35 cellular contexts compared by ENCODE assay signal in genomic region chr4:140485939-140486338, GRCh38. TPM values are rescaled to one million over a fixed set of nuclear protein-coding genes. Genes with fewer than 3 reads are reported as not detected.
"Had no signal": no experiment of that assay in that cellular context is flagged by ENCODE, and none has a peak within 500 bp of the region (broad histone marks: within the 10 kb centered on the region; RNA-seq: fewer than 3 reads in every experiment).

No MANE protein-coding gene starts in this region.

- H3K9me3 ChIP-seq: colonic mucosa had no signal

- H3K36me3 ChIP-seq: colonic mucosa, esophagus squamous epithelium, gastrocnemius medialis, heart right ventricle, left lung, lower lobe of right lung had no signal

- H3K4me3 ChIP-seq: colonic mucosa, dorsolateral prefrontal cortex, esophagus squamous epithelium, gastrocnemius medialis, heart right ventricle, left lung, lower lobe of right lung, mucosa of descending colon had no signal

- FAIRE-seq: endometrium, islet of Langerhans, keratinocyte had no signal

- DNase-seq: colonic mucosa; cortex of kidney; dorsolateral prefrontal cortex; effector CD4-positive, alpha-beta T cell; effector memory CD4-positive, alpha-beta T cell; erythroblast; esophagus squamous epithelium; foreskin fibroblast; foreskin melanocyte; gastrocnemius medialis; glutamatergic neuron; head of caudate nucleus; heart right ventricle; hippocampal formation; left cardiac atrium; left lung; left ventricle myocardium superior; lower lobe of right lung; mesenchymal stem cell; mucosa of descending colon; naive B cell had no signal

- H3K4me1 ChIP-seq: colonic mucosa, esophagus squamous epithelium, gastrocnemius medialis, heart right ventricle, left lung, lower lobe of right lung had no signal

- H3K27ac ChIP-seq: colonic mucosa, dorsolateral prefrontal cortex, epithelial cell of prostate, esophagus squamous epithelium, gastrocnemius medialis, heart right ventricle, left lung, lower lobe of right lung had no signal

- H3K4me3 Mint-ChIP-seq: dendritic cell treated with granulocyte-macrophage colony-stimulating factor and Interleukin-4, amounts not matched to agents 40 ng/mL and 50 ng/mL, for 4 days; mesothelial cell of epicardium; naive B cell had no signal

- H3K27ac Mint-ChIP-seq: dendritic cell treated with granulocyte-macrophage colony-stimulating factor and Interleukin-4, amounts not matched to agents 40 ng/mL and 50 ng/mL, for 4 days; mesothelial cell of epicardium; naive B cell had no signal

- H3K27me3 ChIP-seq: colonic mucosa, esophagus squamous epithelium, gastrocnemius medialis, heart right ventricle, left lung had no signal

- H3K36me3 Mint-ChIP-seq: mesothelial cell of epicardium had no signal

- H3K4me1 Mint-ChIP-seq: mesothelial cell of epicardium, naive B cell had no signal

RNA-seq across cellular contexts. Expression of gene MGAT4D, which starts 12.2 kb away (rescaled TPM):
- total RNA-seq: chondrocyte, colonic mucosa, esophagus mucosa, esophagus squamous epithelium, gastrocnemius medialis, glomerular endothelial cell, heart right ventricle, kidney epithelial cell, left cardiac atrium, left lung, left ventricle myocardium superior, lower leg skin, lower lobe of right lung, lung microvascular endothelial cell, mesenteric fat pad, mesothelial cell of epicardium, mucosa of descending colon, myocyte had no signal
- polyA plus RNA-seq: heart right ventricle, keratinocyte had no signal

RNA-seq across cellular contexts. Expression of gene CLGN, which starts 58.5 kb away (rescaled TPM):
- total RNA-seq: mesenteric fat pad, myocyte had no signal
- polyA plus RNA-seq: keratinocyte had no signal
